8 cellular contexts compared by ENCODE assay signal in the genomic region with DNA sequence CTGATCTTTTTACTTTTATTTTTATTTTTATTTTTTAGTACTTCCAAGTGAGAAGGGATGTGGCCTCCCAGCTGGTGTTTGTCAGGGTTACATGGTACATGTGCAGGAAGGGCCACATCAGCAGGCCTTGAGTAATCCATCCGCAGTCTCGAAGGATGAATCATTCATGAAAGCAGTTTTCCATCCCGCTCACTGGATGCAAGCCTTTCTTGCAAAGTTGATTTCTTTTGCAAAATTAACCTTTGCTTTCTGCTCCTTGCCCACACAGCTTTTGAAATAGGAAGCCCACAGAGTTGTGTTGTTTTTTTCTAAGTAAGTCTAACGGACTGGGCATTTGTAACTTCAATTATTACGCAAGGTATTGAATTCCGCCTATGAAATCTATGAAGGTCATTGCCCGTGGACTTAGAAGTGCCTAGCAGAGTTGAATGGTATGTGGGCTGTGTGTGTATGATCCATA.
A peak's percentile ranks its signal among the peaks of the same experiment; 100 is the strongest.
DNase-seq lines count a peak whose midpoint lies in the region; ATAC-seq and TF ChIP-seq lines count a peak whose summit lies in the region.

No MANE protein-coding gene starts in this region.

- H3K4me1 Mint-ChIP-seq in activated CD4-positive, alpha-beta T cell treated with anti-CD3 and anti-CD28 coated beads, Interleukin-2, amount 10 ng/mL, durations not matched to agents 24 days and 14 days, result peaks cover 24% of the 10 kb centered on the region

- H3K27me3 Mint-ChIP-seq in activated CD4-positive, alpha-beta T cell treated with anti-CD3 and anti-CD28 coated beads, Interleukin-2, amount 10 ng/mL, durations not matched to agents 24 days and 14 days, result no peaks in the 10 kb centered on the region

- ATAC-seq in HG02642 (IDR thresholded peaks at IDR 0.05; ENCODE audit: poor library complexity, unreplicated experiment), result no peak

- H3K9me3 Mint-ChIP-seq in activated CD4-positive, alpha-beta T cell treated with anti-CD3 and anti-CD28 coated beads, Interleukin-2, amount 10 ng/mL, durations not matched to agents 24 days and 14 days, result peaks cover 21% of the 10 kb centered on the region

- H3K27ac Mint-ChIP-seq in activated CD4-positive, alpha-beta T cell treated with anti-CD3 and anti-CD28 coated beads, Interleukin-2, amount 10 ng/mL, durations not matched to agents 24 days and 14 days, result no peak overlapping the region

- peaks cover 62% of the 10 kb centered on the region for H3K36me3 Mint-ChIP-seq in activated CD4-positive, alpha-beta T cell treated with anti-CD3 and anti-CD28 coated beads, Interleukin-2, amount 10 ng/mL, durations not matched to agents 24 days and 14 days (ENCODE audit: low read depth)

- intact Hi-C loops in activated CD4-positive, alpha-beta T cell treated with anti-CD3 and anti-CD28 coated beads, Interleukin-2, amount 10 ng/mL, durations not matched to agents 24 days and 14 days (cut with micrococcal nuclease), result no loop called here

- no peak overlapping the region for H3K4me3 ChIP-seq in epithelial cell of esophagus (ENCODE audit: low read length)

- in situ Hi-C loops in Caki2 (cut with HindIII; ENCODE audit: low pct_unique_long_range_greater_than_20kb, low sequenced_read_pairs), result no loop called here

- TF ChIP-seq CTCF in epithelial cell of esophagus (IDR thresholded peaks at IDR 0.05; ENCODE audit: insufficient read depth, low read depth, low read length, missing control alignments), result no peak

- no peak overlapping the region for H3K4me3 Mint-ChIP-seq in activated CD4-positive, alpha-beta T cell treated with anti-CD3 and anti-CD28 coated beads, Interleukin-2, amount 10 ng/mL, durations not matched to agents 24 days and 14 days

- DNase-seq in Caki2 (ENCODE audit: low read depth) (peak; percentile 76), NOMO-1 (lab: John Stamatoyannopoulos, UW; ENCODE audit: unreplicated experiment in 2 of 2) (peak; percentile 93 to 98), epithelial cell of esophagus (ENCODE audit: low read depth) (peak; percentile 92), non-pigmented ciliary epithelial cell (ENCODE audit: low read depth) (peak; percentile 99), inferior parietal cortex (ENCODE audit: extremely low spot score) (no peak), NCI-H446 (lab: John Stamatoyannopoulos, UW) (no peak)
- DNase-seq in activated CD4-positive, alpha-beta T cell treated with anti-CD3 and anti-CD28 coated beads, Interleukin-2, amount 10 ng/mL, durations not matched to agents 24 days and 14 days, result no peak

Comparison
In these comparisons a context has a peak if more than half of its experiments do, and no peak if none do; other contexts are left out.
1. DNase-seq: peak in Caki2 (single experiment), NOMO-1 (2 of 2), epithelial cell of esophagus (single experiment) and non-pigmented ciliary epithelial cell (single experiment); none in inferior parietal cortex (single experiment), NCI-H446 (0 of 2) and activated CD4-positive, alpha-beta T cell treated with anti-CD3 and anti-CD28 coated beads, Interleukin-2, amount 10 ng/mL, durations not matched to agents 24 days and 14 days (single experiment).